Comparison of ENCODE assay signal across 20 cellular contexts in the genomic region with DNA sequence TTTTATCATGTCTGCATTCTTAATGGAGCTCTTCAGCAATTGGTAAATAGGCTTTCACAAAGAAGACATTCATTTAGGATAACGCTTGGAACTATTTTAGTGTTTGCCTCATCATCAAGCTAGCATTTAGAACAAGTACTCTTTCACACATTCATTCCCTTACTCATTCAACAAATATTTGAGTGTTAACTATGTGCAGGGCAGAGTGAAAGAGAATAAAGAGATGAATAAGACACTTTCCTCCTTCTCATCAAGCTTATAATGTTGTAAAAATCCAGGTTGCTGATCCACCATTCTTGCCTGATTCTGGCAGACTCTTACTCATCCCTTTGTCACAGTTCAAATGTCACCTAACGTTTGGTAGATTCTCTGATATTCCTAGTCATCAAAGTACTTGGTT.
DNase-seq lines count a peak whose midpoint lies in the region; ATAC-seq and TF ChIP-seq lines count a peak whose summit lies in the region.
"Had no signal": no experiment of that assay in that cellular context is flagged by ENCODE, and none has a peak within 500 bp of the region (broad histone marks: within the 10 kb centered on the region; RNA-seq: fewer than 3 reads in every experiment).

No MANE protein-coding gene starts in this region.

- no peaks in the 10 kb centered on the region for H3K27me3 ChIP-seq in right lobe of liver
- H3K27me3 ChIP-seq: heart left ventricle, Peyer's patch, right atrium auricular region had no signal

- no peaks in the 10 kb centered on the region for H3K9me3 ChIP-seq in right lobe of liver
- H3K9me3 ChIP-seq: heart left ventricle, right atrium auricular region had no signal

- no peak for ATAC-seq in HG03045 (IDR thresholded peaks at IDR 0.05; ENCODE audit: unreplicated experiment)
- no peak for ATAC-seq in right lobe of liver
- no peak for ATAC-seq in GM18870 (IDR thresholded peaks at IDR 0.05; ENCODE audit: unreplicated experiment)
- ATAC-seq: HepG2 had no signal

- no peak overlapping the region for H3K4me3 ChIP-seq in epithelial cell of esophagus (ENCODE audit: low read length)
- no peak overlapping the region for H3K4me3 ChIP-seq in right lobe of liver
- H3K4me3 ChIP-seq: heart left ventricle, Peyer's patch, right atrium auricular region had no signal

- no peaks in the 10 kb centered on the region for H3K4me1 ChIP-seq in right lobe of liver
- H3K4me1 ChIP-seq: heart left ventricle, Peyer's patch, right atrium auricular region had no signal

- peak; percentile 29 for DNase-seq in AG20443 (ENCODE audit: low spot score)
- DNase-seq in NCI-H460 (ENCODE audit: extremely low read depth, low read depth) = peak; percentile 14
- DNase-seq in epithelial cell of esophagus (ENCODE audit: low read depth) = peak; percentile 20
- DNase-seq in midbrain (lab: John Stamatoyannopoulos, UW) = peak; percentile 17
- no peak for DNase-seq in islet precursor cell
- DNase-seq in right lobe of liver = no peak
- DNase-seq: activated naive CD4-positive, alpha-beta T cell; activated T-cell treated with anti-CD3 and anti-CD28 coated beads for 4 hours; CD8-positive, alpha-beta memory T cell; dermis blood vessel endothelial cell; erythroblast; heart left ventricle; MM.1S; NCI-H82; Peyer's patch; stimulated activated CD4-positive, alpha-beta T cell treated with anti-CD3 and anti-CD28 coated beads, Interleukin-1b, Interleukin-23, amount 100 ng/mL, for 48 hours had no signal

- no peak for TF ChIP-seq POLR2A in right lobe of liver (IDR thresholded peaks at IDR 0.05)

- no peak overlapping the region for H3K27ac ChIP-seq in right lobe of liver
- H3K27ac ChIP-seq: heart left ventricle, Peyer's patch had no signal

- H3K36me3 ChIP-seq in right lobe of liver = no peaks in the 10 kb centered on the region
- H3K36me3 ChIP-seq: heart left ventricle, Peyer's patch, right atrium auricular region had no signal

- 35% methylated on average over 2 of the region's 2 CpGs for WGBS in right lobe of liver (ENCODE audit: insufficient coverage, low coverage, low lambda C conversion rate, missing lambda C conversion rate)

- TF ChIP-seq CTCF in epithelial cell of esophagus (IDR thresholded peaks at IDR 0.05; ENCODE audit: insufficient read depth, low read depth, low read length, missing control alignments) (no peak), right lobe of liver (IDR thresholded peaks at IDR 0.05) (no peak)

- intact Hi-C loops in right lobe of liver (cut with DNase I) = no loop called here

Comparison
In these comparisons a context has a peak if more than half of its experiments do, and no peak if none do; other contexts are left out.
1. DNase-seq: peak in AG20443 (single experiment), NCI-H460 (single experiment), epithelial cell of esophagus (single experiment) and midbrain (single experiment); none in islet precursor cell (single experiment) and right lobe of liver (0 of 3).